17 cellular contexts compared by ENCODE assay signal in the genomic region with DNA sequence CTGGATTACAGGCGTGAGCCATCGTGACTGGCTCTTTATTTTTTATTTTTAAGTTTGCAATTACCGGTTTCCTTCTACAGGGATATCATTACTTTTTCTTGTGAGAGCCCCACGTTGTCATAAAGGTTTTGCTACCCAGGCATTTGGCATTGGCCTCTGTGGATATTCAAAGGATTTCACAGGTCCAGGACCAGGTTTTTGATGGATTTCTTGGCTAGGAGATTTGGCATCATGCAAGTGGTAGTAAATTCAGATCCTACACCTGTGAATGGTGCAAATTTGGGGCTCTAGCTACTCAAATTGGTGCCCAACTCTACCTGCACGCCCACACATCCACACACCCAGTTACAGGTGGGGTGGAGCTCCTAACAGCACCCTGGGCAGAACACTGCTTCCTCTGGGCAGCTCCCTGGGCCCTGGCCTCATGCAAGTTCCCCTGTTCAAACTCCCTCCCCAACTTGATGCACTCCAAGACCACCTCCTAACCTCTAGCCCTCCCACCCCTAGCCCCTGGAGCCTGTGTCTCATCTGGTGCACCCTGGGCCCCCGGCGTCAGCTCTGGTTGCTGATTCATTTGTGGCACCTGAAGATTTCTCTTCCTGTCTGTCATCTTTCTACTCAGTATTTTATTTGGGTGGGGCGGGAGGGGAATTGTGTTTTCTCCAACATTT. TPM values are rescaled to one million over a fixed set of nuclear protein-coding genes. Genes with fewer than 3 reads are reported as not detected.
"Had no signal": no experiment of that assay in that cellular context is flagged by ENCODE, and none has a peak within 500 bp of the region (broad histone marks: within the 10 kb centered on the region; RNA-seq: fewer than 3 reads in every experiment).

No MANE protein-coding gene starts in this region.

- H3K4me3 Mint-ChIP-seq: activated naive CD4-positive, alpha-beta T cell treated with anti-CD3 and anti-CD28 coated beads, Interleukin-2, amount 50 U/mL, for 24 hours; activated T-helper 17 cell treated with anti-CD3 and anti-CD28 coated beads, Interleukin-2, amount 50 U/mL, for 72 hours; brain; mesothelial cell of epicardium; neural progenitor cell; stimulated activated memory B cell treated with anti-CD40 and anti-IgM and Interleukin-4, amounts not matched to agents 10 μg/mL and 1 μg/mL and 100 μg/mL, for 72 hours; T-helper 2 cell treated with Interferon-gamma antibody and Interleukin-4, amounts not matched to agents 5 μg/mL and 100 μg/mL, for 36 hours had no signal

- H3K27ac Mint-ChIP-seq: activated naive CD4-positive, alpha-beta T cell treated with anti-CD3 and anti-CD28 coated beads, Interleukin-2, amount 50 U/mL, for 24 hours; activated T-helper 17 cell treated with anti-CD3 and anti-CD28 coated beads, Interleukin-2, amount 50 U/mL, for 72 hours; mesothelial cell of epicardium; neural progenitor cell; stimulated activated memory B cell treated with anti-CD40 and anti-IgM and Interleukin-4, amounts not matched to agents 10 μg/mL and 1 μg/mL and 100 μg/mL, for 72 hours; T-helper 2 cell treated with Interferon-gamma antibody and Interleukin-4, amounts not matched to agents 5 μg/mL and 100 μg/mL, for 36 hours had no signal

- H3K36me3 Mint-ChIP-seq: brain, mesothelial cell of epicardium, neural progenitor cell had no signal

- H3K36me3 ChIP-seq: esophagus squamous epithelium, neural progenitor cell had no signal

- H3K4me3 ChIP-seq: esophagus squamous epithelium, neural progenitor cell had no signal

- H3K27me3 ChIP-seq: neural progenitor cell had no signal

- DNase-seq: activated CD4-positive, alpha-beta T cell treated with anti-CD3 and anti-CD28 coated beads, Interleukin-2, amount 50 U/mL, for 48 hours; amygdala; esophagus squamous epithelium; foreskin fibroblast; glutamatergic neuron; left ventricle myocardium superior; small intestine; trophoblast cell had no signal

- ATAC-seq: activated CD4-positive, CD25-positive, alpha-beta regulatory T cell treated with anti-CD3 and anti-CD28 coated beads, Interleukin-2, amount 50 U/mL, for 24 hours; activated T-helper 17 cell treated with anti-CD3 and anti-CD28 coated beads, Interleukin-2, amount 50 U/mL, for 72 hours; left ventricle myocardium superior; stimulated activated memory B cell treated with anti-CD40 and anti-IgM and Interleukin-4, amounts not matched to agents 10 μg/mL and 1 μg/mL and 100 μg/mL, for 72 hours had no signal

- H3K4me1 ChIP-seq: esophagus squamous epithelium, neural progenitor cell, parathyroid adenoma had no signal

- H3K27ac ChIP-seq: esophagus squamous epithelium, neural progenitor cell, parathyroid adenoma had no signal

- H3K4me1 Mint-ChIP-seq: activated naive CD4-positive, alpha-beta T cell treated with anti-CD3 and anti-CD28 coated beads, Interleukin-2, amount 50 U/mL, for 24 hours; activated T-helper 17 cell treated with anti-CD3 and anti-CD28 coated beads, Interleukin-2, amount 50 U/mL, for 72 hours; brain; neural progenitor cell; stimulated activated memory B cell treated with anti-CD40 and anti-IgM and Interleukin-4, amounts not matched to agents 10 μg/mL and 1 μg/mL and 100 μg/mL, for 72 hours had no signal

- H3K9me3 ChIP-seq: esophagus squamous epithelium had no signal

RNA-seq across cellular contexts. Expression of gene MRGPRD, which starts 9.3 kb away (rescaled TPM):
- total RNA-seq: activated T-helper 17 cell treated with anti-CD3 and anti-CD28 coated beads, Interleukin-2, amount 50 U/mL, for 72 hours; esophagus squamous epithelium; left ventricle myocardium superior; mesothelial cell of epicardium had no signal

RNA-seq across cellular contexts. Expression of gene MRGPRF, which starts 23.0 kb away (rescaled TPM):
- total RNA-seq: activated T-helper 17 cell treated with anti-CD3 and anti-CD28 coated beads, Interleukin-2, amount 50 U/mL, for 72 hours had no signal
